ENCODE assay signal across 18 cellular contexts in genomic region chr12:9389796-9390195, GRCh38.
DNase-seq lines count a peak whose midpoint lies in the region; FAIRE-seq and TF ChIP-seq lines count a peak whose summit lies in the region.
"Had no signal": no experiment of that assay in that cellular context is flagged by ENCODE, and none has a peak within 500 bp of the region (broad histone marks: within the 10 kb centered on the region; RNA-seq: fewer than 3 reads in every experiment).

No MANE protein-coding gene starts in this region.

- no peak for TF ChIP-seq POLR2A in prostate gland (IDR thresholded peaks at IDR 0.05)
- no peak for TF ChIP-seq POLR2A in spleen (IDR thresholded peaks at IDR 0.05)

- 67% methylated on average over 10 of the region's 10 CpGs for WGBS in prostate gland
- 78 to 90% (median 84%) methylated on average over 10 of the region's 10 CpGs for WGBS in spleen, 5 donors

- peak; percentile 11 for DNase-seq in astrocyte of the cerebellum (ENCODE audit: low read depth)
- peak; percentile 26 for DNase-seq in choroid plexus epithelial cell (ENCODE audit: low read depth)
- DNase-seq in urothelium cell line (ENCODE audit: low spot score): no peak
- DNase-seq in prostate gland (ENCODE audit: low spot score): no peak
- DNase-seq in NCI-H82 (lab: John Stamatoyannopoulos, UW): no peak
- DNase-seq in spleen: no peak
- DNase-seq: C1 segment of cervical spinal cord; Calu3; CD4-positive, alpha-beta memory T cell; COR-L47; DMS53; DMS79 treated with DMSO at 0.1 percent for 48 hours; GF-D8; H9; HFFc6 had no signal

- no peak overlapping the region for H3K4me3 ChIP-seq in astrocyte of the cerebellum (ENCODE audit: low read depth, low read length)
- H3K4me3 ChIP-seq in choroid plexus epithelial cell (ENCODE audit: low read depth, low read length): no peak overlapping the region
- H3K4me3 ChIP-seq in prostate gland: no peak overlapping the region
- no peak overlapping the region for H3K4me3 ChIP-seq in spleen
- H3K4me3 ChIP-seq: GM23338 had no signal

- TF ChIP-seq CTCF in astrocyte of the cerebellum (IDR thresholded peaks at IDR 0.05; ENCODE audit: low read depth, low read length, missing control alignments): no peak
- no peak for TF ChIP-seq CTCF in choroid plexus epithelial cell (conservative IDR thresholded peaks at IDR 0.05; ENCODE audit: low read depth, low read length)
- no peak for TF ChIP-seq CTCF in prostate gland (IDR thresholded peaks at IDR 0.05)
- no peak for TF ChIP-seq CTCF in spleen (IDR thresholded peaks at IDR 0.05 in 8 of 11, conservative IDR thresholded peaks at IDR 0.05 in 3 of 11)

- FAIRE-seq in urothelium cell line (lab: Jason Lieb, UNC): peak; percentile 20
- FAIRE-seq: GM12891, GM18507 had no signal

- no peak overlapping the region for H3K27ac ChIP-seq in prostate gland
- no peak overlapping the region for H3K27ac ChIP-seq in spleen

- in situ Hi-C loops in astrocyte of the cerebellum (cut with HindIII; ENCODE audit: low sequenced_read_pairs): no loop called here

- H3K27me3 ChIP-seq in prostate gland (replicated peaks; ENCODE audit: insufficient read depth) (no peaks in the 10 kb centered on the region), spleen (replicated peaks in 1 of 7) (no peaks in the 10 kb centered on the region)

- H3K36me3 ChIP-seq in prostate gland (no peaks in the 10 kb centered on the region), spleen (no peaks in the 10 kb centered on the region)

- H3K9me3 ChIP-seq in prostate gland (no peaks in the 10 kb centered on the region), spleen (no peaks in the 10 kb centered on the region)

- no peaks in the 10 kb centered on the region for H3K4me1 ChIP-seq in prostate gland (replicated peaks)
- peaks cover 4 to 22% (median 15%) of the 10 kb centered on the region in 6 donors for H3K4me1 ChIP-seq in spleen

- intact Hi-C loops in prostate gland (cut with DNase I): no loop called here
- intact Hi-C loops in spleen (cut with DNase I; ENCODE audit: low total_unique reads): no loop called here

Comparison
In these comparisons a context has a peak if more than half of its experiments do, and no peak if none do; other contexts are left out.
1. DNase-seq: peak in astrocyte of the cerebellum (single experiment) and choroid plexus epithelial cell (single experiment); none in urothelium cell line (single experiment), prostate gland (single experiment), NCI-H82 (single experiment) and spleen (single experiment).